Comparison of ENCODE assay signal across 9 cellular contexts in genomic region chr17:17119106-17119505, GRCh38.
DNase-seq lines count a peak whose midpoint lies in the region; ATAC-seq and TF ChIP-seq lines count a peak whose summit lies in the region.
"Had no signal": no experiment of that assay in that cellular context is flagged by ENCODE, and none has a peak within 500 bp of the region (broad histone marks: within the 10 kb centered on the region; RNA-seq: fewer than 3 reads in every experiment).

No MANE protein-coding gene starts in this region.

- H3K4me2 ChIP-seq in OCI-LY1 (ENCODE audit: low read length), result no peak overlapping the region

- H2AFZ ChIP-seq in OCI-LY1 (ENCODE audit: low read length), result no peak overlapping the region

- ATAC-seq in left lobe of liver (peak; percentile 76), HG02678 (IDR thresholded peaks at IDR 0.05; ENCODE audit: unreplicated experiment) (no peak), HG03565 (IDR thresholded peaks at IDR 0.05; ENCODE audit: unreplicated experiment) (no peak)

- H3K4me3 ChIP-seq in OCI-LY1 (ENCODE audit: low read depth, low read length, poor library complexity, severe bottlenecking), result no peak overlapping the region
- no peak overlapping the region for H3K4me3 ChIP-seq in ascending aorta
- no peak overlapping the region for H3K4me3 ChIP-seq in stomach smooth muscle (ENCODE audit: low read length in 2 of 2)

- H4K20me1 ChIP-seq in OCI-LY1 (ENCODE audit: insufficient read depth, low read length), result no peaks in the 10 kb centered on the region

- intact Hi-C loops in ascending aorta (cut with DNase I), result loop anchor here (10.0 kb wide), 1 partner anchor 114 kb away; no protein-coding TSS in a partner anchor

- no peaks in the 10 kb centered on the region for H3K36me3 ChIP-seq in OCI-LY1 (ENCODE audit: insufficient read depth, low read length)
- H3K36me3 ChIP-seq in ascending aorta, result no peaks in the 10 kb centered on the region
- no peaks in the 10 kb centered on the region for H3K36me3 ChIP-seq in stomach smooth muscle (ENCODE audit: control insufficient read depth in 2 of 2, insufficient read depth in 2 of 2, low read length in 2 of 2)

- TF ChIP-seq CTCF in OCI-LY1 (IDR thresholded peaks at IDR 0.05; ENCODE audit: low read length), result no peak
- no peak for TF ChIP-seq CTCF in ascending aorta (IDR thresholded peaks at IDR 0.05)

- no peaks in the 10 kb centered on the region for H3K9me2 ChIP-seq in OCI-LY1 (ENCODE audit: low read depth, low read length)

- no peak overlapping the region; the same call in 1 of the 2 replicates for H3K9ac ChIP-seq in OCI-LY1 (ENCODE audit: low read length)
- no peak overlapping the region for H3K9ac ChIP-seq in stomach smooth muscle (ENCODE audit: low read length in 2 of 2)

- H3F3A ChIP-seq in OCI-LY1 (ENCODE audit: insufficient read depth, low read length), result no peaks in the 10 kb centered on the region

- H3K27ac ChIP-seq in OCI-LY1 (ENCODE audit: low read depth, low read length, poor library complexity, severe bottlenecking) (peak overlapping the region; percentile 38), ascending aorta (peak overlapping the region; percentile 54 to 63), stomach smooth muscle (ENCODE audit: low read length) (peak overlapping the region; percentile 18)

- DNase-seq in ascending aorta (ENCODE audit: low spot score in 2 of 2), result no peak
- DNase-seq in left lobe of liver (ENCODE audit: low spot score), result peak; percentile 67
- DNase-seq in GDM1 (lab: John Stamatoyannopoulos, UW), result no peak
- DNase-seq: effector CD8-positive, alpha-beta T cell; NCI-H1694 treated with DMSO at 0.1 percent for 48 hours had no signal

- H3K4me1 ChIP-seq in OCI-LY1 (ENCODE audit: insufficient read depth, low read length, severe bottlenecking), result peaks cover 32% of the 10 kb centered on the region
- peaks cover 22 to 39% of the 10 kb centered on the region in 2 donors for H3K4me1 ChIP-seq in ascending aorta
- H3K4me1 ChIP-seq in stomach smooth muscle (ENCODE audit: control insufficient read depth, insufficient read depth, low read length), result peaks cover 51% of the 10 kb centered on the region

- H3K9me3 ChIP-seq in OCI-LY1 (ENCODE audit: low read length), result no peaks in the 10 kb centered on the region
- no peaks in the 10 kb centered on the region for H3K9me3 ChIP-seq in ascending aorta
- no peaks in the 10 kb centered on the region for H3K9me3 ChIP-seq in stomach smooth muscle (ENCODE audit: control insufficient read depth in 2 of 2, low read length in 2 of 2)

- no peaks in the 10 kb centered on the region for H3K27me3 ChIP-seq in OCI-LY1 (ENCODE audit: insufficient read depth, low read length)
- no peaks in the 10 kb centered on the region for H3K27me3 ChIP-seq in ascending aorta
- no peaks in the 10 kb centered on the region for H3K27me3 ChIP-seq in stomach smooth muscle (ENCODE audit: control insufficient read depth in 1 of 2, insufficient read depth in 2 of 2, low read length in 2 of 2)

- no peaks in the 10 kb centered on the region for H3K79me2 ChIP-seq in OCI-LY1 (ENCODE audit: insufficient read depth, low read length)
